18 cellular contexts compared by ENCODE assay signal in the genomic region with DNA sequence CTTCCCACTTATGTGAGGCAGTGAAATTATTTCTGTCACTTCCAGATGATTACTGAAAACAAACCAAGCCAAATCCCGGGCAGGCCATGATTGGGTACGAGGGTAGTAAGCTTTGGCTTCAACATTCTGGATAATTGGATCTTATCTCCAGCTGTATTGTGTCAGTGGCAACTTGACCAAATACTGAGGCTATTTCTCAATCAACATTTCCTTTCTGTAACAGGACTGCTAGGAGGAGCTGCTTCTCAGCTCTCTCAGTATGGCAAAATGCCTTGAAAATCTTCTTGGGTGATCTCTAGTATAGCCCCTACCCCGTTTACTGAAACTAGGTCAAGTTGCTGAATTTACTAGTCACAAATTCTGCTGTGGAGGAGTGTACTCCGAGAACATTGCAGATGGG.
"Had no signal": no experiment of that assay in that cellular context is flagged by ENCODE, and none has a peak within 500 bp of the region (broad histone marks: within the 10 kb centered on the region; RNA-seq: fewer than 3 reads in every experiment).

No MANE protein-coding gene starts in this region.

- H3K27ac Mint-ChIP-seq: naive B cell, neural progenitor cell had no signal

- H3K9ac ChIP-seq: neural progenitor cell had no signal

- H3K4me3 Mint-ChIP-seq: naive B cell, neural progenitor cell had no signal

- DNase-seq: activated CD4-positive, CD25-positive, alpha-beta regulatory T cell treated with anti-CD3 and anti-CD28 coated beads, Interleukin-2, amount 50 U/mL, for 72 hours; activated naive CD4-positive, alpha-beta T cell treated with Interleukin-2 at 50 U/mL for 16 hours; activated T-cell treated with anti-CD3 and anti-CD28 coated beads for 4 hours; colonic mucosa; esophagus squamous epithelium; foreskin melanocyte; left cardiac atrium; naive B cell; ovary; stimulated activated CD4-positive, alpha-beta T cell treated with anti-CD3 and anti-CD28 coated beads, Interleukin-12 subunit alpha, Interleukin-12 subunit beta, amount 100 ng/mL, for 4 hours; stimulated activated CD4-positive, alpha-beta T cell treated with anti-CD3 and anti-CD28 coated beads, Interleukin-2, amount 100 ng/mL, for 24 hours; T-helper 1 cell; T1000 had no signal

- H3K36me3 Mint-ChIP-seq: naive B cell, neural progenitor cell had no signal

- H3K27ac ChIP-seq: ascending aorta, colonic mucosa, neural progenitor cell, ovary had no signal

- H3K27me3 ChIP-seq: ascending aorta, colonic mucosa, esophagus squamous epithelium, neural progenitor cell, ovary had no signal

- ATAC-seq: left cardiac atrium had no signal

- FAIRE-seq: endometrium, urothelium cell line had no signal

- H3K4me1 Mint-ChIP-seq: naive B cell had no signal

- H3K9me3 ChIP-seq: ascending aorta, colonic mucosa, esophagus squamous epithelium, ovary had no signal

- H3K4me3 ChIP-seq: ascending aorta, colonic mucosa, esophagus squamous epithelium, lung, neural progenitor cell, ovary had no signal

- H3K4me2 ChIP-seq: neural progenitor cell had no signal

- H2AFZ ChIP-seq: neural progenitor cell had no signal

- H3K36me3 ChIP-seq: ascending aorta, colonic mucosa, esophagus squamous epithelium, neural progenitor cell, ovary had no signal

- H3K4me1 ChIP-seq: ascending aorta, colonic mucosa, esophagus squamous epithelium, neural progenitor cell had no signal
